In the genomic region with DNA sequence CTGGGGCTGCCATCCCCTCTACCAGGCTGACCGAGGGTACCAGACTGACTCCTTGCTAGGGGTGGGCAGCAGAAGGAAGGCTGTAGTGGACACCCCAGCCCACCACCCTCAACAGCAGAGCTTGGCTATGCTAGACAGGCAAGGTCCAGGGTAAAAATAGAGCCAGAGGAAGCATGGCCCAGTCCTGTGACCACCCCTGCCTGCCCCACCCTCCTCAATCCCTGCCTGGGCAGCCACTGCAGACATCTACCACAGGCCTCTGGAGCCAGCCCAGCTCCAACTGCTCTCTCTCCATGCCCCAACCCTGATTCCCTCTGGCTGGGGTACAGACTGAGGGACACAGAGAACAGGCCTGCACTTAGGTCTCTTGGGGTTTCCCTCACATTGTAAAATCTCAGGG, we compare ENCODE assay signal across 17 cellular contexts. TPM values are rescaled to one million over a fixed set of nuclear protein-coding genes. Genes with fewer than 3 reads are reported as not detected.
A peak's percentile ranks its signal among the peaks of the same experiment; 100 is the strongest.
DNase-seq lines count a peak whose midpoint lies in the region; ATAC-seq, FAIRE-seq and TF ChIP-seq lines count a peak whose summit lies in the region.
"Had no signal": no experiment of that assay in that cellular context is flagged by ENCODE, and none has a peak within 500 bp of the region (broad histone marks: within the 10 kb centered on the region; RNA-seq: fewer than 3 reads in every experiment).

No MANE protein-coding gene starts in this region.

- DNase-seq in C1 segment of cervical spinal cord (lab: John Stamatoyannopoulos, UW): peak in 10 of 14 donors; percentile 18 to 60 (median 38)
- DNase-seq in chondrocyte (ENCODE audit: low spot score): peak; percentile 64
- DNase-seq in kidney: peak; percentile 57
- DNase-seq in sciatic nerve (ENCODE audit: low spot score): peak; percentile 55
- DNase-seq in kidney tubule cell (ENCODE audit: low spot score): no peak
- no peak for DNase-seq in Calu3
- DNase-seq in HEK293T (ENCODE audit: extremely low spot score): no peak
- no peak for DNase-seq in NCI-H748 (lab: John Stamatoyannopoulos, UW; ENCODE audit: unreplicated experiment)
- DNase-seq: activated naive CD8-positive, alpha-beta T cell treated with anti-CD3 and anti-CD28 coated beads, Interleukin-2, amount 10 ng/mL, durations not matched to agents 7 days and 5 days; DMS53; naive thymus-derived CD8-positive, alpha-beta T cell; NCI-H2029; NK-92 treated with Interleukin-12 subunit alpha and Interleukin-12 subunit beta, amount 100 ng/mL, for 24 hours had no signal

- H3K27ac Mint-ChIP-seq in chondrocyte (ENCODE audit: unreplicated experiment): peak overlapping the region; percentile 81
- H3K27ac Mint-ChIP-seq in Calu3 (ENCODE audit: unreplicated experiment): no peak overlapping the region
- H3K27ac Mint-ChIP-seq: activated naive CD8-positive, alpha-beta T cell treated with anti-CD3 and anti-CD28 coated beads, Interleukin-2, amount 10 ng/mL, durations not matched to agents 7 days and 5 days had no signal

- intact Hi-C loops in kidney (cut with DNase I): no loop called here
- intact Hi-C loops in sciatic nerve (cut with DNase I): no loop called here
- intact Hi-C loops in Calu3 (cut with micrococcal nuclease; ENCODE audit: unreplicated experiment): no loop called here

- H3K36me3 Mint-ChIP-seq in chondrocyte (ENCODE audit: low read depth) (peaks cover 2% of the 10 kb centered on the region), Calu3 (ENCODE audit: insufficient read depth, unreplicated experiment) (peaks cover 56% of the 10 kb centered on the region)

- no peaks in the 10 kb centered on the region for H3K27me3 Mint-ChIP-seq in chondrocyte (ENCODE audit: low read depth)
- H3K27me3 Mint-ChIP-seq in Calu3 (ENCODE audit: unreplicated experiment): no peaks in the 10 kb centered on the region
- H3K27me3 Mint-ChIP-seq: activated naive CD8-positive, alpha-beta T cell treated with anti-CD3 and anti-CD28 coated beads, Interleukin-2, amount 10 ng/mL, durations not matched to agents 7 days and 5 days had no signal

- CTCF ChIA-PET in Calu3 (lab: Charles Lee) (interaction anchor here (1.1 to 1.9 kb wide), 3 partner anchors 17 to 57 kb away, joined by 3 to 8 read pairs (median 3); a partner anchor contains a TSS), HEK293T (lab: Yijun Ruan, JAX) (no interaction called here)

- peaks cover 25 to 36% of the 10 kb centered on the region in 2 donors for H3K4me1 ChIP-seq in kidney (ENCODE audit: control insufficient read depth in 1 of 2, insufficient read depth in 1 of 2, low read depth in 1 of 2, low read length in 2 of 2)

- H3K9me3 Mint-ChIP-seq in chondrocyte (ENCODE audit: low read depth): no peaks in the 10 kb centered on the region
- H3K9me3 Mint-ChIP-seq in Calu3 (ENCODE audit: low read depth, unreplicated experiment): no peaks in the 10 kb centered on the region
- H3K9me3 Mint-ChIP-seq: activated naive CD8-positive, alpha-beta T cell treated with anti-CD3 and anti-CD28 coated beads, Interleukin-2, amount 10 ng/mL, durations not matched to agents 7 days and 5 days; naive thymus-derived CD8-positive, alpha-beta T cell had no signal

- peak overlapping the region in 1 of 2 donors; percentile 20 for H3K27ac ChIP-seq in kidney (ENCODE audit: low read depth in 2 of 2, low read length in 2 of 2)
- H3K27ac ChIP-seq: HL-60 had no signal

- FAIRE-seq in kidney (lab: Jason Lieb, UNC): no peak

- TF ChIP-seq CTCF in chondrocyte (IDR thresholded peaks at IDR 0.05) (no peak), kidney (IDR thresholded peaks at IDR 0.05; ENCODE audit: borderline replicate concordance, extremely low read depth, insufficient read depth) (no peak), Calu3 (IDR thresholded peaks at IDR 0.05; ENCODE audit: unreplicated experiment) (no peak)

- no peaks in the 10 kb centered on the region for H3K9me3 ChIP-seq in kidney (ENCODE audit: control insufficient read depth in 1 of 2, low read length in 2 of 2)

- H3K36me3 ChIP-seq in kidney (ENCODE audit: control insufficient read depth in 1 of 2, insufficient read depth in 2 of 2, low read length in 2 of 2): peaks cover 0 to 4% of the 10 kb centered on the region in 2 donors

- no TSS peak for BruUV-seq in Calu3 (replicated peaks; lab: Mats Ljungman, UMichigan)

- H3K4me3 Mint-ChIP-seq in chondrocyte (ENCODE audit: unreplicated experiment) (no peak overlapping the region), Calu3 (ENCODE audit: low read depth, unreplicated experiment) (no peak overlapping the region)
- H3K4me3 Mint-ChIP-seq: activated naive CD8-positive, alpha-beta T cell treated with anti-CD3 and anti-CD28 coated beads, Interleukin-2, amount 10 ng/mL, durations not matched to agents 7 days and 5 days had no signal

- H3K4me1 Mint-ChIP-seq in chondrocyte (ENCODE audit: low read depth) (peaks cover 78% of the 10 kb centered on the region), Calu3 (ENCODE audit: low read depth, unreplicated experiment) (peaks cover 42% of the 10 kb centered on the region)

- H3K9ac ChIP-seq in kidney (ENCODE audit: low read length in 2 of 2): peak overlapping the region in 1 of 2 donors; percentile 34

- no peak overlapping the region for H3K4me3 ChIP-seq in kidney (ENCODE audit: low read length in 2 of 2)
- H3K4me3 ChIP-seq: skin epidermis had no signal

- POLR2A ChIA-PET in HEK293T (lab: Yijun Ruan, JAX): interaction anchor here (0.8 to 2.2 kb wide), 4 partner anchors 17 to 360 kb away, joined by 3 to 7 read pairs (median 4); no protein-coding TSS in a partner anchor

- no peak for ATAC-seq in sciatic nerve
- ATAC-seq: naive thymus-derived CD8-positive, alpha-beta T cell had no signal

TF ChIP-seq in HEK293T, 16 proteins besides CTCF, POLR2A, EP300 and RAD21:
- TF ChIP-seq NFRKB (IDR thresholded peaks at IDR 0.05): no peak
- no peak for TF ChIP-seq ARNT (IDR thresholded peaks at IDR 0.05)
- no peak for TF ChIP-seq ZNF384 (IDR thresholded peaks at IDR 0.05)
- TF ChIP-seq L3MBTL2 (conservative IDR thresholded peaks at IDR 0.05): no peak
- TF ChIP-seq HDGF (IDR thresholded peaks at IDR 0.05; ENCODE audit: borderline replicate concordance): no peak
- TF ChIP-seq BHLHE40 (IDR thresholded peaks at IDR 0.05; ENCODE audit: borderline replicate concordance): no peak
- no peak for TF ChIP-seq FOXK2 (IDR thresholded peaks at IDR 0.05)
- no peak for TF ChIP-seq SP1 (IDR thresholded peaks at IDR 0.05)
- TF ChIP-seq, protein P1, sequence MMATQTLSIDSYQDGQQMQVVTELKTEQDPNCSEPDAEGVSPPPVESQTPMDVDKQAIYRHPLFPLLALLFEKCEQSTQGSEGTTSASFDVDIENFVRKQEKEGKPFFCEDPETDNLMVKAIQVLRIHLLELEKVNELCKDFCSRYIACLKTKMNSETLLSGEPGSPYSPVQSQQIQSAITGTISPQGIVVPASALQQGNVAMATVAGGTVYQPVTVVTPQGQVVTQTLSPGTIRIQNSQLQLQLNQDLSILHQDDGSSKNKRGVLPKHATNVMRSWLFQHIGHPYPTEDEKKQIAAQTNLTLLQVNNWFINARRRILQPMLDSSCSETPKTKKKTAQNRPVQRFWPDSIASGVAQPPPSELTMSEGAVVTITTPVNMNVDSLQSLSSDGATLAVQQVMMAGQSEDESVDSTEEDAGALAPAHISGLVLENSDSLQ (IDR thresholded peaks at IDR 0.05): no peak
- TF ChIP-seq LEF1 (IDR thresholded peaks at IDR 0.05; ENCODE audit: borderline replicate concordance): no peak
- no peak for TF ChIP-seq ELF4 (IDR thresholded peaks at IDR 0.05)
- TF ChIP-seq FOXM1 (IDR thresholded peaks at IDR 0.05; ENCODE audit: borderline replicate concordance): no peak
- no peak for TF ChIP-seq SUZ12 (IDR thresholded peaks at IDR 0.05)

RNA-seq across cellular contexts. Expression of a gene that starts 1.7 kb away (rescaled TPM):
- total RNA-seq in chondrocyte (1.2 to 1.5 TPM (median 1.3 TPM) in 3 replicates), kidney (83.1 TPM), sciatic nerve (99.7 TPM), Calu3 (2022) (not detected in 2 replicates)
- polyA plus RNA-seq in kidney (ENCODE audit: insufficient read depth, low read depth, low replicate concordance): 332 TPM
- total RNA-seq: activated naive CD8-positive, alpha-beta T cell treated with anti-CD3 and anti-CD28 coated beads, Interleukin-2, amount 10 ng/mL, durations not matched to agents 7 days and 5 days; dermis microvascular lymphatic vessel endothelial cell; naive thymus-derived CD8-positive, alpha-beta T cell had no signal
- polyA plus RNA-seq: naive thymus-derived CD8-positive, alpha-beta T cell had no signal

RNA-seq across cellular contexts. Expression of a gene that starts 2.7 kb away (rescaled TPM):
- total RNA-seq in chondrocyte (98.2 to 113 TPM (median 98.4 TPM) in 3 replicates), kidney (225 TPM), sciatic nerve (112 TPM), Calu3 (2022) (104 and 117 TPM in 2 replicates)
- polyA plus RNA-seq in kidney (ENCODE audit: insufficient read depth, low read depth, low replicate concordance): 299 TPM

RNA-seq across cellular contexts. Expression of a gene that starts 3.9 kb away (rescaled TPM):
- total RNA-seq in chondrocyte (44.4 to 56.9 TPM (median 47.9 TPM) in 3 replicates), kidney (83.6 TPM), sciatic nerve (66.3 TPM), Calu3 (2022) (93.7 and 100 TPM in 2 replicates)
- 71.1 TPM for polyA plus RNA-seq in kidney (ENCODE audit: insufficient read depth, low read depth, low replicate concordance)

RNA-seq across cellular contexts. Expression of a gene that starts 13.8 kb away (rescaled TPM):
- total RNA-seq in chondrocyte: not detected in 3 replicates
- total RNA-seq in kidney: 75.9 TPM
- polyA plus RNA-seq in kidney (ENCODE audit: insufficient read depth, low read depth, low replicate concordance): 35.6 TPM
- 0.49 TPM for total RNA-seq in sciatic nerve
- 74.6 and 106 TPM in 2 replicates for total RNA-seq in Calu3 (2022)
- total RNA-seq: activated naive CD8-positive, alpha-beta T cell treated with anti-CD3 and anti-CD28 coated beads, Interleukin-2, amount 10 ng/mL, durations not matched to agents 7 days and 5 days; naive thymus-derived CD8-positive, alpha-beta T cell had no signal
- polyA plus RNA-seq: AG04450; naive thymus-derived CD8-positive, alpha-beta T cell had no signal

RNA-seq across cellular contexts. Expression of a gene that starts 17.0 kb away (rescaled TPM):
- total RNA-seq in chondrocyte (111 to 122 TPM (median 115 TPM) in 3 replicates), kidney (119 TPM), sciatic nerve (58.4 TPM), Calu3 (2022) (247 and 255 TPM in 2 replicates)
- 174 TPM for polyA plus RNA-seq in kidney (ENCODE audit: insufficient read depth, low read depth, low replicate concordance)
- total RNA-seq: activated naive CD8-positive, alpha-beta T cell treated with anti-CD3 and anti-CD28 coated beads, Interleukin-2, amount 10 ng/mL, durations not matched to agents 7 days and 5 days; naive thymus-derived CD8-positive, alpha-beta T cell had no signal
- polyA plus RNA-seq: naive thymus-derived CD8-positive, alpha-beta T cell had no signal

Comparison
In these comparisons a context has a peak if more than half of its experiments do, and no peak if none do; other contexts are left out.
1. DNase-seq: peak in C1 segment of cervical spinal cord (10 of 14), chondrocyte (single experiment), kidney (single experiment) and sciatic nerve (single experiment); none in kidney tubule cell (single experiment), Calu3 (single experiment), HEK293T (single experiment) and NCI-H748 (single experiment).
2. RNA of a gene that starts 1.7 kb away (total RNA-seq): 99.7 TPM in sciatic nerve (single experiment) and 83.1 TPM in kidney (single experiment); 1.2 to 1.5 TPM in chondrocyte and not detected in Calu3; every median in the first group is over 10 times any median in the second.